In the genomic region with DNA sequence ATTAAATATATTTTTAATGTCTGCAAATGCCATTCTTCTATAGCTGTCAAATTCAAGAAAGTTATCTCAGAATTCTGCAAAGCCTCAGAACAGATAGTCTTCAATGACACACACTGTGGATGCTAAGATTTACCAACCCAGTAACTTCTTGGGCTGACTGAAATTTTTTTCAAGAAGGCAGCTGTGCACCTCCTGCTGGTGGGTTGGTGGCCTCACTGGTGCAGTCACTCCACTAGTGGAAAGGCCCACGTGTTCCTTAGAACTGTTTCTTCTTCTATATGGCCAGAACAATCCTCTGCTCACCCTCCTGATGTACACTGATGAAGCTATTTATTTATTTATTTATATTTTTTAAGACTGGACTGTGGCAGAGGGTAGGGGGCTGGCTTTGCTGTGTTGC, we compare ENCODE assay signal across 11 cellular contexts. TPM values are rescaled to one million over a fixed set of nuclear protein-coding genes. Genes with fewer than 3 reads are reported as not detected.
DNase-seq lines count a peak whose midpoint lies in the region; ATAC-seq and TF ChIP-seq lines count a peak whose summit lies in the region.
"Had no signal": no experiment of that assay in that cellular context is flagged by ENCODE, and none has a peak within 500 bp of the region (broad histone marks: within the 10 kb centered on the region; RNA-seq: fewer than 3 reads in every experiment).

No MANE protein-coding gene starts in this region.

- H3K4me1 ChIP-seq in OCI-LY7 (ENCODE audit: insufficient read depth, low read length, poor library complexity, severe bottlenecking) = no peaks in the 10 kb centered on the region
- H3K4me1 ChIP-seq: tibial nerve had no signal

- H3K79me2 ChIP-seq in OCI-LY7 (ENCODE audit: insufficient read depth, low read depth, low read length) = no peaks in the 10 kb centered on the region

- H3K4me3 ChIP-seq in AG04450 (ENCODE audit: low read depth, low read length) (no peak overlapping the region), OCI-LY7 (ENCODE audit: low read depth, low read length, poor library complexity, severe bottlenecking) (no peak overlapping the region), fibroblast of pulmonary artery (replicated peaks; ENCODE audit: low read depth, low read length) (no peak overlapping the region)
- H3K4me3 ChIP-seq: tibial nerve had no signal

- no peak overlapping the region for H3K4me2 ChIP-seq in OCI-LY7 (ENCODE audit: low read length)

- no TSS peak for BruUV-seq in OCI-LY7 (replicated peaks; lab: Mats Ljungman, UMichigan)

- H4K20me1 ChIP-seq in OCI-LY7 (ENCODE audit: insufficient read depth, low read length) = no peaks in the 10 kb centered on the region

- H3K9me2 ChIP-seq in OCI-LY7 (ENCODE audit: insufficient read depth, low read length) = no peaks in the 10 kb centered on the region

- intact Hi-C loops in OCI-LY7 (cut with micrococcal nuclease; ENCODE audit: unreplicated experiment) = no loop called here

- H2AFZ ChIP-seq in OCI-LY7 (ENCODE audit: low read length) = no peak overlapping the region

- H3K9me3 ChIP-seq in AG04450 (ENCODE audit: control insufficient read depth, insufficient read depth, low read length) (no peaks in the 10 kb centered on the region), OCI-LY7 (ENCODE audit: low read length) (no peaks in the 10 kb centered on the region)
- H3K9me3 ChIP-seq: tibial nerve had no signal

- H3K27ac ChIP-seq in AG04450 (ENCODE audit: low read depth, low read length) (no peak overlapping the region), OCI-LY7 (ENCODE audit: low read depth, low read length, poor library complexity, severe bottlenecking) (no peak overlapping the region)
- H3K27ac ChIP-seq: tibial nerve had no signal

- CTCF ChIA-PET in AG04450 (lab: Charles Lee) (interaction anchor here (0.6 to 2.2 kb wide), 7 partner anchors 8 to 735 kb away, joined by 3 to 11 read pairs (median 4); no protein-coding TSS in a partner anchor), OCI-LY7 (lab: Charles Lee; ENCODE audit: unreplicated experiment) (no interaction called here)

- H3K36me3 ChIP-seq in OCI-LY7 (ENCODE audit: insufficient read depth, low read length) = no peaks in the 10 kb centered on the region
- H3K36me3 ChIP-seq: tibial nerve had no signal

- ATAC-seq in GM19324 (IDR thresholded peaks at IDR 0.05; ENCODE audit: low FRiP score, unreplicated experiment) = no peak
- ATAC-seq in HG03571 (IDR thresholded peaks at IDR 0.05; ENCODE audit: unreplicated experiment) = no peak

- DNase-seq in AG04450 (ENCODE audit: low read depth, low spot score) (no peak), GM13977 (ENCODE audit: low spot score) (no peak), OCI-LY7 (ENCODE audit: low spot score) (peak; percentile 3), fibroblast of pulmonary artery (ENCODE audit: low read depth) (peak; percentile 28), foreskin melanocyte (no peak), occipital lobe (lab: John Stamatoyannopoulos, UW) (no peak)
- DNase-seq: activated B cell treated with CpG ODN at 0.5 μM for 24 hours had no signal

- in situ Hi-C loops in GM13977 (cut with MboI; ENCODE audit: low pct_unique_long_range_greater_than_20kb, low sequenced_read_pairs, unreplicated experiment) = no loop called here

- H3K27me3 ChIP-seq in AG04450 (ENCODE audit: control insufficient read depth, insufficient read depth, low read length) = no peaks in the 10 kb centered on the region
- H3K27me3 ChIP-seq: tibial nerve had no signal

- TF ChIP-seq CTCF in AG04450 (IDR thresholded peaks at IDR 0.05; ENCODE audit: low read depth, low read length) (peak; percentile 30; the same call in 1 of the 2 replicates), GM13977 (IDR thresholded peaks at IDR 0.05; ENCODE audit: extremely low read depth, insufficient read depth, missing control alignments) (peak; percentile 39), OCI-LY7 (conservative IDR thresholded peaks at IDR 0.05; ENCODE audit: low read length) (no peak; the same call in none of the 2 replicates), fibroblast of pulmonary artery (IDR thresholded peaks at IDR 0.05; ENCODE audit: low read length, missing control alignments) (peak; percentile 42)

- POLR2A ChIA-PET in AG04450 (lab: Yijun Ruan, JAX) = no interaction called here
- POLR2A ChIA-PET in OCI-LY7 (lab: Charles Lee) = no interaction called here

RNA-seq across cellular contexts. Expression of a gene that starts 29.8 kb away (rescaled TPM):
- polyA plus RNA-seq in AG04450 (2011; rRNA removed) = 0.12 TPM in 1 of 2 replicates, not detected in the other
- not detected in 2 replicates for polyA minus RNA-seq in AG04450 (2011; rRNA and poly(A)+ RNA removed)
- not detected in 2 replicates for total RNA-seq in OCI-LY7 (2014; rRNA removed; shearing (Covaris generic))
- total RNA-seq in OCI-LY7 (2022) = not detected in 2 replicates
- 1.4 TPM for total RNA-seq in occipital lobe
- total RNA-seq: activated B cell treated with CpG ODN at 0.5 μM for 24 hours, pulmonary artery endothelial cell, tibial nerve had no signal

Comparison
In these comparisons a context has a peak if more than half of its experiments do, and no peak if none do; other contexts are left out.
1. DNase-seq: peak in OCI-LY7 (single experiment) and fibroblast of pulmonary artery (single experiment); none in AG04450 (single experiment), GM13977 (single experiment), foreskin melanocyte (single experiment) and occipital lobe (single experiment).